ENCODE assay signal across 8 cellular contexts in the genomic region with DNA sequence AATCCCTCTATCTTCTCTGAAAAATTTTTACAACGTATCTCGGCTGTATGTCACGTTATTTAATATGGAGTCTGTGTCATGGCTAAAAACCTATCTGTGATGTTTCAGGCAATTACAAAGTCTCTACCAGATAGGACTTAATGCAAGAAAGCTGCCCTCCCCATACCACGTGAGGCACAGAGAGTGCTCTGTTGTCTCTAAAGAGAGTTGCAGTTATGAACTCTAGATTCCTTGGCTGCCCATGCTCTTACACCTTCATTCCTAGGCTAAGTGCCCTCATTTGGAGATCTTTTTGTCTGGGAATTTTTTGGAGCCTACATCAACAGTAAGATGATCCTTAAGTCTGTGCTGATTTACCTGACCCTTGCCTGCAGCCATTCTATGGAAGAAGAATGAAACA.
"Had no signal": no experiment of that assay in that cellular context is flagged by ENCODE, and none has a peak within 500 bp of the region (broad histone marks: within the 10 kb centered on the region; RNA-seq: fewer than 3 reads in every experiment).

No MANE protein-coding gene starts in this region.

- DNase-seq: H7, HFFc6, KBM-7 had no signal

- H3K9me3 ChIP-seq: HAP-1 had no signal

- H3K36me3 ChIP-seq: HAP-1 had no signal

- H2AFZ ChIP-seq: GM23338 had no signal

- H3K4me1 ChIP-seq: HAP-1 had no signal

- H3K27ac ChIP-seq: HL-60 had no signal

- ATAC-seq: GM23338, HCT116, HepG2 had no signal

- H3K4me3 ChIP-seq: GM23338, HAP-1 had no signal

- FAIRE-seq: HepG2 had no signal
